8 cellular contexts compared by ENCODE assay signal in the genomic region with DNA sequence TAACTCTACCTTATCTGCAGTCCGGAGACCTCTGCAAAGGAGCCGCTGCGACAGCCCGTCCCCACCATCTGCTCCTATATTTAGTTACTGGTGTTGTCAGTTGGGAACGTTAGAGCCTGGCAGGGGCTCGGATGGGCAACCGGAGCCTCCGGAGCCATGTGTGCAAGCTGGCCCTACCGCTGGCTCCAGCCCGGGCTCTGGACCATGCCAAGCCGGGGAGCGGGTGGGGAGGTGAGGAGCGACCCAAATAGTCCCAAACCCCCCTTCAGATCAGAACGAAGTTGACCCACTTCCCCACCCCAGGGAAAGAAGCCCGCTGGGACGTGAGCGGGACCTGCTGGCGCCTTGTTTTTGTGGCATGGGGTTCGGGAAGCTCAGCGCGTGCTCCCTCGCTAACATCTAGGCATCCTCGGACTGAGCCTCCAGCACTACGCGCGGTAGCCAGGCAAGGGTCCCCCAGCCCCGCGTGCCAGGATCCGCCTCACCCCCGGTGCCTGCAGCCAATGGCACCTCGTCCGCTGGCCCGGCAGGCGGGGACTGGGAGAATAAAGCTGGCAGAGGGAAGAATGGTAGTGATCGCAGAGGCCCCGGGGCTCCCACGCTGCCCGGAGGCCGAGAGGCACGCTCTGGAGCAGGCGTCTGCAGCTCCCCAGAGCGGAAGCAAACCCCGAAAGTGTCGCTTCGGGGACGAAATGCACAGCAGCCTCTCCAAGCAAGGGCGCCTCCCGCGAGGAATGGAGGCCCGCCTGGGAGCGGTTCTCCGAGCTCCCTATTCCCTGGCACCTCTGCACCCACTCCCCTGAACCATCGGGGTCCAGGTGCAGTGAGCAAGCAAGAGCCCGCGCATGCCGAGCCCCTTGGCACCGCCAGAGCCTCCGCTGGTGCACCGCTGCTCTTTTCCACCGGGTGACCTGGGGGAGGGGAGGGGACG. TPM values are rescaled to one million over a fixed set of nuclear protein-coding genes. Genes with fewer than 3 reads are reported as not detected.
DNase-seq lines count a peak whose midpoint lies in the region; ATAC-seq and TF ChIP-seq lines count a peak whose summit lies in the region.

No MANE protein-coding gene starts in this region.

- peak; percentile 37 for ATAC-seq in CD8-positive, alpha-beta T cell
- ATAC-seq in GM19328 (IDR thresholded peaks at IDR 0.05; ENCODE audit: unreplicated experiment) = peak; percentile 36
- ATAC-seq in HG03354 (IDR thresholded peaks at IDR 0.05; ENCODE audit: poor library complexity, severe bottlenecking, unreplicated experiment) = peak; percentile 52

- H3K9me3 ChIP-seq in CD8-positive, alpha-beta T cell (ENCODE audit: low read length) = no peaks in the 10 kb centered on the region
- H3K9me3 ChIP-seq in Peyer's patch (no peaks in the 10 kb centered on the region), iPS-15b (ENCODE audit: control insufficient read depth, insufficient read depth, low read length) (no peaks in the 10 kb centered on the region)

- peaks cover 8% of the 10 kb centered on the region for H3K4me1 ChIP-seq in CD8-positive, alpha-beta T cell (ENCODE audit: insufficient read depth, low read length)
- H3K4me1 ChIP-seq in Peyer's patch = peaks cover 0 to 8% (median 3%) of the 10 kb centered on the region in 4 donors
- H3K4me1 ChIP-seq in iPS-15b (ENCODE audit: control insufficient read depth, insufficient read depth, low read length) = peaks cover 5% of the 10 kb centered on the region

- H3K4me3 Mint-ChIP-seq in CD8-positive, alpha-beta T cell = peak overlapping the region; percentile 87
- H3K4me3 Mint-ChIP-seq in brain = peak overlapping the region; percentile 90 to 94 (median 91)

- no peaks in the 10 kb centered on the region for H3K27me3 ChIP-seq in CD8-positive, alpha-beta T cell (ENCODE audit: insufficient read depth, low read length)
- H3K27me3 ChIP-seq in Peyer's patch = no peaks in the 10 kb centered on the region
- H3K27me3 ChIP-seq in iPS-15b (ENCODE audit: control insufficient read depth, insufficient read depth, low read length) = peaks cover 18% of the 10 kb centered on the region

- H3K4me3 ChIP-seq in CD8-positive, alpha-beta T cell (ENCODE audit: low read depth, low read length) = peak overlapping the region; percentile 79
- H3K4me3 ChIP-seq in Peyer's patch (peak overlapping the region; percentile 39 to 74 (median 64)), iPS-15b (ENCODE audit: low read depth, low read length) (peak overlapping the region; percentile 88), skeletal muscle cell (ENCODE audit: low read depth, low read length) (peak overlapping the region; percentile 87)

- H3K27ac Mint-ChIP-seq in CD8-positive, alpha-beta T cell = no peak overlapping the region
- H3K27ac Mint-ChIP-seq in brain = peak overlapping the region; percentile 62 to 97 (median 91)

- CTCF ChIA-PET in CD8-positive, alpha-beta T cell (lab: Charles Lee) = interaction anchor here (0.6 to 6.5 kb wide), 8 partner anchors 18 to 1658 kb away, joined by 3 to 45 read pairs (median 3); a partner anchor contains a TSS

- H3K36me3 Mint-ChIP-seq in CD8-positive, alpha-beta T cell = no peaks in the 10 kb centered on the region
- H3K36me3 Mint-ChIP-seq in brain = no peaks in the 10 kb centered on the region

- H3K27me3 Mint-ChIP-seq in CD8-positive, alpha-beta T cell (ENCODE audit: low read depth) = peaks cover 2% of the 10 kb centered on the region
- H3K27me3 Mint-ChIP-seq in brain = peaks cover 3% of the 10 kb centered on the region

- peaks cover 10% of the 10 kb centered on the region for H3K4me1 Mint-ChIP-seq in CD8-positive, alpha-beta T cell (ENCODE audit: low read depth)
- peaks cover 43% of the 10 kb centered on the region for H3K4me1 Mint-ChIP-seq in brain

- H3K27ac ChIP-seq in CD8-positive, alpha-beta T cell (ENCODE audit: low read depth, low read length) = no peak overlapping the region
- peak overlapping the region in 3 of 4 donors; percentile 38 to 70 (median 55) for H3K27ac ChIP-seq in Peyer's patch

- TF ChIP-seq POLR2A in Peyer's patch (IDR thresholded peaks at IDR 0.05) = no peak

- H3K9ac ChIP-seq in iPS-15b (ENCODE audit: low read depth, low read length) = peak overlapping the region; percentile 81

- no peaks in the 10 kb centered on the region for H3K36me3 ChIP-seq in CD8-positive, alpha-beta T cell (ENCODE audit: insufficient read depth, low read length)
- H3K36me3 ChIP-seq in Peyer's patch = no peaks in the 10 kb centered on the region
- H3K36me3 ChIP-seq in iPS-15b (ENCODE audit: control insufficient read depth, insufficient read depth, low read length) = no peaks in the 10 kb centered on the region

- peaks cover 5% of the 10 kb centered on the region for H3K9me3 Mint-ChIP-seq in CD8-positive, alpha-beta T cell
- peaks cover 0 to 3% (median 0%) of the 10 kb centered on the region in 5 experiments for H3K9me3 Mint-ChIP-seq in brain

- POLR2A ChIA-PET in CD8-positive, alpha-beta T cell (lab: Charles Lee) = interaction anchor here (1.2 to 2.0 kb wide), 2 partner anchors 23 to 160 kb away, joined by 4 to 11 read pairs; a partner anchor contains a TSS

- peak in 3 of 7 experiments; percentile 20 to 33 (median 26) for DNase-seq in CD8-positive, alpha-beta T cell
- DNase-seq in Peyer's patch (peak in 2 of 3 donors; percentile 24 to 58), skeletal muscle cell (ENCODE audit: low read depth) (no peak), putamen (ENCODE audit: low spot score) (no peak)

- no peak for TF ChIP-seq CTCF in CD8-positive, alpha-beta T cell (IDR thresholded peaks at IDR 0.05)
- TF ChIP-seq CTCF in Peyer's patch (IDR thresholded peaks at IDR 0.05) (no peak), brain (conservative IDR thresholded peaks at IDR 0.05) (peak in 1 of 2 experiments; percentile 38)

- intact Hi-C loops in CD8-positive, alpha-beta T cell (cut with DNase I, micrococcal nuclease) = loop anchor here (1.0 to 5.0 kb wide), 3 partner anchors 23 to 234 kb away; a partner anchor contains a TSS

RNA-seq across cellular contexts. Expression of a gene that starts 0.7 kb away (rescaled TPM):
- 1 to 10 TPM in 1 of 2 experiments, under 1 TPM in 1; 0.81 to 1.1 TPM for total RNA-seq in CD8-positive, alpha-beta T cell
- total RNA-seq in Peyer's patch = 10 to 100 TPM in 1 of 4 donors, 1 to 10 TPM in 3; 1.5 to 19.8 (median 6.5) TPM
- 58.5 TPM for polyA plus RNA-seq in brain (ENCODE audit: insufficient read depth, low read depth, low replicate concordance)

RNA-seq across cellular contexts. Expression of a gene that starts 22.2 kb away (rescaled TPM):
- 10 to 100 TPM; 22.4 TPM for total RNA-seq in CD8-positive, alpha-beta T cell
- 100 to 1,000 TPM in 1 of 4 donors, 10 to 100 TPM in 3; 64.4 to 129 (median 93.0) TPM for total RNA-seq in Peyer's patch
- 51.9 TPM for polyA plus RNA-seq in brain (ENCODE audit: insufficient read depth, low read depth, low replicate concordance)

RNA-seq across cellular contexts. Expression of a gene that starts 59.7 kb away (rescaled TPM):
- not detected for total RNA-seq in CD8-positive, alpha-beta T cell
- not detected for total RNA-seq in Peyer's patch
- polyA plus RNA-seq in brain (ENCODE audit: insufficient read depth, low read depth, low replicate concordance) = 1.3 TPM

Comparison
In these comparisons a context has a peak if more than half of its experiments do, and no peak if none do; other contexts are left out.
1. DNase-seq: peak in Peyer's patch (2 of 3); none in skeletal muscle cell (single experiment) and putamen (single experiment).
2. Peak in every context shown above with its lines, with median percentiles within 50 percentile points of each other: ATAC-seq and H3K4me3 ChIP-seq.